ENCODE assay signal across 3 cellular contexts in the genomic region with DNA sequence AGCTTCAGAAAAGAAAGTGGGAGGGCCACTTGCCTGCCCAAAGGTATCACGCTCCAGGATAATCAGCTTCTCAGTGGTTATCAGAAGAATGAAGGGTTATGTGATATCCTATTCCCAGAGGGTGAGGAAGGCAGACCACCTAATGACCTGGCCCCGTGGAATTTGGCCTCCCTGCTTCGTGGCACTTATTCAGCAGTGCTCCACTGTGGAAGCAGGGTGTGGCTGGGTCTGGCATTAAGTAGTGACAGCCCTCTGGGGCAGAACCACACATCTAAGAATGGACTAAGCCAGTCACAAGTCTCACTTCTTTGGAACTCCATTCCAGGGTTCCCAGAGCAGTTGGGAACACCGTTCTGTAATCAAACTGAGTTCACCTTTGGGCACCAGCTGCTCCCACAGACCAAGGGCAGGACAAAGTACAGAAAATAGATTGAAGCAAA.
TF ChIP-seq lines count a peak whose summit lies in the region.

No MANE protein-coding gene starts in this region.

TF ChIP-seq in liver, 16 proteins besides CTCF, POLR2A, EP300 and RAD21:
- TF ChIP-seq HNF4G (IDR thresholded peaks at IDR 0.05) (peak; percentile 80), GABPA (IDR thresholded peaks at IDR 0.05 in 1 of 2, conservative IDR thresholded peaks at IDR 0.05 in 1 of 2) (no peak), FOXA1 (IDR thresholded peaks at IDR 0.05) (no peak), SP1 (IDR thresholded peaks at IDR 0.05) (peak; percentile 61), JUND (IDR thresholded peaks at IDR 0.05) (peak; percentile 25 to 38), RXRA (IDR thresholded peaks at IDR 0.05) (peak; percentile 87 to 90), HNF4A (conservative IDR thresholded peaks at IDR 0.05) (peak; percentile 94 to 95)

TF ChIP-seq in HepG2, 621 proteins besides CTCF, POLR2A, EP300 and RAD21:
- TF ChIP-seq RFXANK (CRISPR knock-in tag; IDR thresholded peaks at IDR 0.05) = no peak
- TF ChIP-seq BATF2 (CRISPR knock-in tag; IDR thresholded peaks at IDR 0.05) = no peak
- TF ChIP-seq, protein P1, sequence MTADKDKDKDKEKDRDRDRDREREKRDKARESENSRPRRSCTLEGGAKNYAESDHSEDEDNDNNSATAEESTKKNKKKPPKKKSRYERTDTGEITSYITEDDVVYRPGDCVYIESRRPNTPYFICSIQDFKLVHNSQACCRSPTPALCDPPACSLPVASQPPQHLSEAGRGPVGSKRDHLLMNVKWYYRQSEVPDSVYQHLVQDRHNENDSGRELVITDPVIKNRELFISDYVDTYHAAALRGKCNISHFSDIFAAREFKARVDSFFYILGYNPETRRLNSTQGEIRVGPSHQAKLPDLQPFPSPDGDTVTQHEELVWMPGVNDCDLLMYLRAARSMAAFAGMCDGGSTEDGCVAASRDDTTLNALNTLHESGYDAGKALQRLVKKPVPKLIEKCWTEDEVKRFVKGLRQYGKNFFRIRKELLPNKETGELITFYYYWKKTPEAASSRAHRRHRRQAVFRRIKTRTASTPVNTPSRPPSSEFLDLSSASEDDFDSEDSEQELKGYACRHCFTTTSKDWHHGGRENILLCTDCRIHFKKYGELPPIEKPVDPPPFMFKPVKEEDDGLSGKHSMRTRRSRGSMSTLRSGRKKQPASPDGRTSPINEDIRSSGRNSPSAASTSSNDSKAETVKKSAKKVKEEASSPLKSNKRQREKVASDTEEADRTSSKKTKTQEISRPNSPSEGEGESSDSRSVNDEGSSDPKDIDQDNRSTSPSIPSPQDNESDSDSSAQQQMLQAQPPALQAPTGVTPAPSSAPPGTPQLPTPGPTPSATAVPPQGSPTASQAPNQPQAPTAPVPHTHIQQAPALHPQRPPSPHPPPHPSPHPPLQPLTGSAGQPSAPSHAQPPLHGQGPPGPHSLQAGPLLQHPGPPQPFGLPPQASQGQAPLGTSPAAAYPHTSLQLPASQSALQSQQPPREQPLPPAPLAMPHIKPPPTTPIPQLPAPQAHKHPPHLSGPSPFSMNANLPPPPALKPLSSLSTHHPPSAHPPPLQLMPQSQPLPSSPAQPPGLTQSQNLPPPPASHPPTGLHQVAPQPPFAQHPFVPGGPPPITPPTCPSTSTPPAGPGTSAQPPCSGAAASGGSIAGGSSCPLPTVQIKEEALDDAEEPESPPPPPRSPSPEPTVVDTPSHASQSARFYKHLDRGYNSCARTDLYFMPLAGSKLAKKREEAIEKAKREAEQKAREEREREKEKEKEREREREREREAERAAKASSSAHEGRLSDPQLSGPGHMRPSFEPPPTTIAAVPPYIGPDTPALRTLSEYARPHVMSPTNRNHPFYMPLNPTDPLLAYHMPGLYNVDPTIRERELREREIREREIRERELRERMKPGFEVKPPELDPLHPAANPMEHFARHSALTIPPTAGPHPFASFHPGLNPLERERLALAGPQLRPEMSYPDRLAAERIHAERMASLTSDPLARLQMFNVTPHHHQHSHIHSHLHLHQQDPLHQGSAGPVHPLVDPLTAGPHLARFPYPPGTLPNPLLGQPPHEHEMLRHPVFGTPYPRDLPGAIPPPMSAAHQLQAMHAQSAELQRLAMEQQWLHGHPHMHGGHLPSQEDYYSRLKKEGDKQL (CRISPR knock-in tag; IDR thresholded peaks at IDR 0.05; ENCODE audit: low read depth) = no peak
- TF ChIP-seq IRF2 (CRISPR knock-in tag; IDR thresholded peaks at IDR 0.05) = no peak
- TF ChIP-seq ELF3 (CRISPR knock-in tag; IDR thresholded peaks at IDR 0.05) = no peak
- TF ChIP-seq, protein P2, sequence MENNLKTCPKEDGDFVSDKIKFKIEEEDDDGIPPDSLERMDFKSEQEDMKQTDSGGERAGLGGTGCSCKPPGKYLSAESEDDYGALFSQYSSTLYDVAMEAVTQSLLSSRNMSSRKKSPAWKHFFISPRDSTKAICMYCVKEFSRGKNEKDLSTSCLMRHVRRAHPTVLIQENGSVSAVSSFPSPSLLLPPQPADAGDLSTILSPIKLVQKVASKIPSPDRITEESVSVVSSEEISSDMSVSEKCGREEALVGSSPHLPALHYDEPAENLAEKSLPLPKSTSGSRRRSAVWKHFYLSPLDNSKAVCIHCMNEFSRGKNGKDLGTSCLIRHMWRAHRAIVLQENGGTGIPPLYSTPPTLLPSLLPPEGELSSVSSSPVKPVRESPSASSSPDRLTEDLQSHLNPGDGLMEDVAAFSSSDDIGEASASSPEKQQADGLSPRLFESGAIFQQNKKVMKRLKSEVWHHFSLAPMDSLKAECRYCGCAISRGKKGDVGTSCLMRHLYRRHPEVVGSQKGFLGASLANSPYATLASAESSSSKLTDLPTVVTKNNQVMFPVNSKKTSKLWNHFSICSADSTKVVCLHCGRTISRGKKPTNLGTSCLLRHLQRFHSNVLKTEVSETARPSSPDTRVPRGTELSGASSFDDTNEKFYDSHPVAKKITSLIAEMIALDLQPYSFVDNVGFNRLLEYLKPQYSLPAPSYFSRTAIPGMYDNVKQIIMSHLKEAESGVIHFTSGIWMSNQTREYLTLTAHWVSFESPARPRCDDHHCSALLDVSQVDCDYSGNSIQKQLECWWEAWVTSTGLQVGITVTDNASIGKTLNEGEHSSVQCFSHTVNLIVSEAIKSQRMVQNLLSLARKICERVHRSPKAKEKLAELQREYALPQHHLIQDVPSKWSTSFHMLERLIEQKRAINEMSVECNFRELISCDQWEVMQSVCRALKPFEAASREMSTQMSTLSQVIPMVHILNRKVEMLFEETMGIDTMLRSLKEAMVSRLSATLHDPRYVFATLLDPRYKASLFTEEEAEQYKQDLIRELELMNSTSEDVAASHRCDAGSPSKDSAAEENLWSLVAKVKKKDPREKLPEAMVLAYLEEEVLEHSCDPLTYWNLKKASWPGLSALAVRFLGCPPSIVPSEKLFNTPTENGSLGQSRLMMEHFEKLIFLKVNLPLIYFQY (CRISPR knock-in tag; IDR thresholded peaks at IDR 0.05; ENCODE audit: borderline replicate concordance) = no peak
- TF ChIP-seq, protein P3, sequence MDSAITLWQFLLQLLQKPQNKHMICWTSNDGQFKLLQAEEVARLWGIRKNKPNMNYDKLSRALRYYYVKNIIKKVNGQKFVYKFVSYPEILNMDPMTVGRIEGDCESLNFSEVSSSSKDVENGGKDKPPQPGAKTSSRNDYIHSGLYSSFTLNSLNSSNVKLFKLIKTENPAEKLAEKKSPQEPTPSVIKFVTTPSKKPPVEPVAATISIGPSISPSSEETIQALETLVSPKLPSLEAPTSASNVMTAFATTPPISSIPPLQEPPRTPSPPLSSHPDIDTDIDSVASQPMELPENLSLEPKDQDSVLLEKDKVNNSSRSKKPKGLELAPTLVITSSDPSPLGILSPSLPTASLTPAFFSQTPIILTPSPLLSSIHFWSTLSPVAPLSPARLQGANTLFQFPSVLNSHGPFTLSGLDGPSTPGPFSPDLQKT (CRISPR knock-in tag; IDR thresholded peaks at IDR 0.05; ENCODE audit: borderline replicate concordance) = no peak
- TF ChIP-seq TRIM24 (CRISPR knock-in tag; IDR thresholded peaks at IDR 0.05) = no peak
- TF ChIP-seq ZNF589 (CRISPR knock-in tag; conservative IDR thresholded peaks at IDR 0.05) = no peak
- TF ChIP-seq GLI4 (CRISPR knock-in tag; IDR thresholded peaks at IDR 0.05; ENCODE audit: borderline replicate concordance) = no peak
- TF ChIP-seq SCMH1 (CRISPR knock-in tag; IDR thresholded peaks at IDR 0.05; ENCODE audit: borderline replicate concordance) = no peak
- no peak for TF ChIP-seq GABPB1 (CRISPR knock-in tag; IDR thresholded peaks at IDR 0.05)
- TF ChIP-seq THAP11 (CRISPR knock-in tag; IDR thresholded peaks at IDR 0.05) = no peak
- no peak for TF ChIP-seq RXRA (CRISPR knock-in tag; IDR thresholded peaks at IDR 0.05)
- TF ChIP-seq IKZF4 (CRISPR knock-in tag; IDR thresholded peaks at IDR 0.05; ENCODE audit: borderline replicate concordance, low read depth, not compliant biosample characterization) = no peak
TF ChIP-seq in HepG2: peak in this region for 0.

TF ChIP-seq in K562, 482 proteins besides CTCF, POLR2A, EP300 and RAD21:
- no peak for TF ChIP-seq ZBED1 (IDR thresholded peaks at IDR 0.05)
- no peak for TF ChIP-seq PATZ1 (CRISPR knock-in tag; IDR thresholded peaks at IDR 0.05; ENCODE audit: borderline replicate concordance)
- TF ChIP-seq RFX7 (CRISPR knock-in tag; IDR thresholded peaks at IDR 0.05) = 0 out of 2 replicates have a peak, but pooled peaks have one; percentile 11
- 0 out of 2 replicates have a peak, but pooled peaks have one; percentile 4 for TF ChIP-seq POLR2AphosphoS5 (IDR thresholded peaks at IDR 0.05; ENCODE audit: control insufficient read depth, insufficient read depth, low read depth, low read length)
- TF ChIP-seq POLR2G (IDR thresholded peaks at IDR 0.05; ENCODE audit: low read depth, low read length) = 0 out of 2 replicates have a peak, but pooled peaks have one; percentile 24
- no peak for TF ChIP-seq ZNF717 (CRISPR knock-in tag; IDR thresholded peaks at IDR 0.05)
